25 cellular contexts compared by ENCODE assay signal in the genomic region with DNA sequence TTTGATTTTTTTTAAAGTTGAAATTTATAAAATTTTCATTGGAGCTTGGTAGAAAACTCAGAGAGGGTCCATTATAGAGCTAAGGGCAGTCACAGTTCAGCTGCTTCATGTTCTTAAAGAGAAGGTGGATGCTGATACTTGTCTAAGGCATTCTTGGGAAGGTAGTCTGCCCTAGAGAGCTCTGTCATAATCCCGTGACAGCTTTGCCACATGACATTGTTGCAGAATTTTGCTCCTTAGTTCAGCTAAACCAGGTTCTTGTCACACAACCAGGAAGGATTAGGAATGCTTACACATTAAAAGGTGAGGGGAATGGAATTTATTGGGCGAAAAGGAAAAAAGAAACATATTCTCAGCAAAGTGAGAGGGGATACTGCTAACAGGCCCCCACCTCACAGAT.
"Had no signal": no experiment of that assay in that cellular context is flagged by ENCODE, and none has a peak within 500 bp of the region (broad histone marks: within the 10 kb centered on the region; RNA-seq: fewer than 3 reads in every experiment).

No MANE protein-coding gene starts in this region.

- H3K4me3 ChIP-seq: coronary artery, dorsolateral prefrontal cortex, esophagus muscularis mucosa, gastroesophageal sphincter, heart left ventricle, hepatocyte, left lung, lower lobe of right lung, mucosa of descending colon had no signal

- ATAC-seq: foreskin keratinocyte, gastroesophageal sphincter, heart left ventricle, left cardiac atrium, left lung, left ventricle myocardium superior, lower lobe of right lung, mucosa of descending colon had no signal

- H3K4me1 Mint-ChIP-seq: immature natural killer cell had no signal

- H2AFZ ChIP-seq: hepatocyte had no signal

- H3K9me3 ChIP-seq: esophagus muscularis mucosa, gastroesophageal sphincter, heart left ventricle, left lung, lower lobe of right lung, mucosa of descending colon had no signal

- H3K4me1 ChIP-seq: esophagus muscularis mucosa, foreskin keratinocyte, gastroesophageal sphincter, heart left ventricle, left lung, lower lobe of right lung had no signal

- H3K27ac Mint-ChIP-seq: immature natural killer cell, mesothelial cell of epicardium had no signal

- H3K4me3 Mint-ChIP-seq: immature natural killer cell, mesothelial cell of epicardium had no signal

- FAIRE-seq: colon, endothelial cell of umbilical vein, frontal cortex, kidney had no signal

- H3K27me3 ChIP-seq: dorsolateral prefrontal cortex, esophagus muscularis mucosa, foreskin keratinocyte, gastroesophageal sphincter, heart left ventricle, hepatocyte, left lung had no signal

- H3K27ac ChIP-seq: coronary artery, dorsolateral prefrontal cortex, esophagus muscularis mucosa, foreskin keratinocyte, gastroesophageal sphincter, heart left ventricle, hepatocyte, left lung, lower lobe of right lung had no signal

- H3K4me2 ChIP-seq: hepatocyte had no signal

- H3K9me3 Mint-ChIP-seq: mesothelial cell of epicardium had no signal

- DNase-seq: dermis blood vessel endothelial cell; dorsolateral prefrontal cortex; effector CD4-positive, alpha-beta T cell; effector memory CD4-positive, alpha-beta T cell; heart left ventricle; hypothalamus; immature natural killer cell; islet precursor cell; kidney; kidney glomerular epithelial cell; left cardiac atrium; left lung; left ventricle myocardium superior; lower lobe of right lung; mesenchymal stem cell; mucosa of descending colon had no signal

- H3K36me3 ChIP-seq: esophagus muscularis mucosa, gastroesophageal sphincter, heart left ventricle, left lung, lower lobe of right lung had no signal

- H3K36me3 Mint-ChIP-seq: immature natural killer cell, mesothelial cell of epicardium had no signal

- H3K79me2 ChIP-seq: hepatocyte had no signal
